ENCODE assay signal across 9 cellular contexts in genomic region chr1:12525311-12526181, GRCh38.
DNase-seq lines count a peak whose midpoint lies in the region; ATAC-seq, FAIRE-seq and TF ChIP-seq lines count a peak whose summit lies in the region.
"Had no signal": no experiment of that assay in that cellular context is flagged by ENCODE, and none has a peak within 500 bp of the region (broad histone marks: within the 10 kb centered on the region; RNA-seq: fewer than 3 reads in every experiment).

No MANE protein-coding gene starts in this region.

- no peak for TF ChIP-seq CTCF in activated CD8-positive, alpha-beta T cell treated with anti-CD3 and anti-CD28 coated beads for 36 hours (IDR thresholded peaks at IDR 0.05)
- TF ChIP-seq CTCF in kidney (IDR thresholded peaks at IDR 0.05; ENCODE audit: borderline replicate concordance, extremely low read depth, insufficient read depth), result no peak

- POLR2A ChIA-PET in activated CD8-positive, alpha-beta T cell treated with anti-CD3 and anti-CD28 coated beads for 36 hours (lab: Charles Lee), result interaction anchor here (0.5 kb wide), 1 partner anchor 93 kb away, joined by 3 read pairs; no protein-coding TSS in a partner anchor

- H3K36me3 ChIP-seq in kidney (ENCODE audit: control insufficient read depth in 1 of 2, insufficient read depth in 2 of 2, low read length in 2 of 2), result no peaks in the 10 kb centered on the region
- no peaks in the 10 kb centered on the region for H3K36me3 ChIP-seq in skeletal muscle tissue (ENCODE audit: control insufficient read depth in 3 of 3, insufficient read depth in 3 of 3, low read length in 3 of 3)

- CTCF ChIA-PET in activated CD8-positive, alpha-beta T cell treated with anti-CD3 and anti-CD28 coated beads for 36 hours (lab: Charles Lee), result no interaction called here

- H3K9ac ChIP-seq in kidney (ENCODE audit: low read length in 2 of 2), result no peak overlapping the region
- H3K9ac ChIP-seq in skeletal muscle tissue (ENCODE audit: low read depth in 1 of 3, low read length in 3 of 3), result no peak overlapping the region

- H3K36me3 Mint-ChIP-seq in activated CD8-positive, alpha-beta T cell treated with anti-CD3 and anti-CD28 coated beads for 36 hours (ENCODE audit: low read depth), result no peaks in the 10 kb centered on the region
- H3K36me3 Mint-ChIP-seq in activated T-cell treated with anti-CD3 and anti-CD28 coated beads, Interleukin-2, amount 50 U/mL, for 72 hours (ENCODE audit: insufficient read depth in 2 of 2), result no peaks in the 10 kb centered on the region

- no peaks in the 10 kb centered on the region for H3K27me3 ChIP-seq in skeletal muscle tissue (ENCODE audit: control insufficient read depth in 3 of 3, insufficient read depth in 3 of 3, low read length in 3 of 3)

- H3K4me1 ChIP-seq in kidney (ENCODE audit: control insufficient read depth in 1 of 2, insufficient read depth in 1 of 2, low read depth in 1 of 2, low read length in 2 of 2) (peaks cover 11 to 18% of the 10 kb centered on the region in 2 donors), skeletal muscle tissue (ENCODE audit: control insufficient read depth in 3 of 3, insufficient read depth in 3 of 3, low read length in 3 of 3) (peaks cover 7 to 16% (median 15%) of the 10 kb centered on the region in 3 donors)

- H3K4me3 ChIP-seq in kidney (ENCODE audit: low read length in 2 of 2), result no peak overlapping the region
- no peak overlapping the region for H3K4me3 ChIP-seq in skeletal muscle tissue (ENCODE audit: low read length in 3 of 3)

- peak; percentile 84 for DNase-seq in HuH-7 (ENCODE audit: low spot score)
- DNase-seq in activated CD8-positive, alpha-beta T cell treated with anti-CD3 and anti-CD28 coated beads for 36 hours, result no peak
- DNase-seq in kidney, result peak; percentile 87
- DNase-seq in activated T-cell treated with anti-CD3 and anti-CD28 coated beads, Interleukin-2, amount 50 U/mL, for 72 hours, result no peak
- DNase-seq in NCI-H1417 (lab: John Stamatoyannopoulos, UW), result no peak
- DNase-seq: aorta had no signal

- no peak for ATAC-seq in activated CD8-positive, alpha-beta T cell treated with anti-CD3 and anti-CD28 coated beads for 36 hours
- no peak for ATAC-seq in HG02571 (IDR thresholded peaks at IDR 0.05; ENCODE audit: unreplicated experiment)
- no peak for ATAC-seq in GM18873 (IDR thresholded peaks at IDR 0.05; ENCODE audit: low FRiP score, unreplicated experiment)
- no peak for ATAC-seq in activated T-cell treated with anti-CD3 and anti-CD28 coated beads, Interleukin-2, amount 50 U/mL, for 72 hours (replicated peaks in 1 of 2)

- H3K4me1 Mint-ChIP-seq in activated CD8-positive, alpha-beta T cell treated with anti-CD3 and anti-CD28 coated beads for 36 hours (ENCODE audit: low read depth), result peaks cover 17% of the 10 kb centered on the region
- H3K4me1 Mint-ChIP-seq in activated T-cell treated with anti-CD3 and anti-CD28 coated beads, Interleukin-2, amount 50 U/mL, for 72 hours (ENCODE audit: low read depth), result peaks cover 30% of the 10 kb centered on the region

- no peaks in the 10 kb centered on the region for H3K9me3 ChIP-seq in kidney (ENCODE audit: control insufficient read depth in 1 of 2, low read length in 2 of 2)
- no peaks in the 10 kb centered on the region for H3K9me3 ChIP-seq in skeletal muscle tissue (ENCODE audit: control insufficient read depth in 3 of 3, low read length in 3 of 3)

- H3K9me3 Mint-ChIP-seq in activated CD8-positive, alpha-beta T cell treated with anti-CD3 and anti-CD28 coated beads for 36 hours, result no peaks in the 10 kb centered on the region
- no peaks in the 10 kb centered on the region for H3K9me3 Mint-ChIP-seq in activated T-cell treated with anti-CD3 and anti-CD28 coated beads, Interleukin-2, amount 50 U/mL, for 72 hours

- H3K27ac Mint-ChIP-seq in activated CD8-positive, alpha-beta T cell treated with anti-CD3 and anti-CD28 coated beads for 36 hours, result peak overlapping the region; percentile 16
- no peak overlapping the region for H3K27ac Mint-ChIP-seq in activated T-cell treated with anti-CD3 and anti-CD28 coated beads, Interleukin-2, amount 50 U/mL, for 72 hours

- intact Hi-C loops in activated CD8-positive, alpha-beta T cell treated with anti-CD3 and anti-CD28 coated beads for 36 hours (cut with micrococcal nuclease), result no loop called here
- intact Hi-C loops in kidney (cut with DNase I), result no loop called here

- H3K27ac ChIP-seq in kidney (ENCODE audit: low read depth in 2 of 2, low read length in 2 of 2), result peak overlapping the region; percentile 22 to 30
- H3K27ac ChIP-seq in skeletal muscle tissue (ENCODE audit: low read depth, low read length), result peak overlapping the region; percentile 19

- H3K4me3 Mint-ChIP-seq in activated CD8-positive, alpha-beta T cell treated with anti-CD3 and anti-CD28 coated beads for 36 hours, result no peak overlapping the region
- H3K4me3 Mint-ChIP-seq in activated T-cell treated with anti-CD3 and anti-CD28 coated beads, Interleukin-2, amount 50 U/mL, for 72 hours, result no peak overlapping the region

- no peaks in the 10 kb centered on the region for H3K27me3 Mint-ChIP-seq in activated CD8-positive, alpha-beta T cell treated with anti-CD3 and anti-CD28 coated beads for 36 hours
- no peaks in the 10 kb centered on the region for H3K27me3 Mint-ChIP-seq in activated T-cell treated with anti-CD3 and anti-CD28 coated beads, Interleukin-2, amount 50 U/mL, for 72 hours (ENCODE audit: low read depth)

- no peak for FAIRE-seq in kidney (lab: Jason Lieb, UNC)

Comparison
In these comparisons a context has a peak if more than half of its experiments do, and no peak if none do; other contexts are left out.
1. DNase-seq: peak in HuH-7 (single experiment) and kidney (single experiment); none in activated CD8-positive, alpha-beta T cell treated with anti-CD3 and anti-CD28 coated beads for 36 hours (single experiment), activated T-cell treated with anti-CD3 and anti-CD28 coated beads, Interleukin-2, amount 50 U/mL, for 72 hours (0 of 2) and NCI-H1417 (0 of 3).